In the genomic region with DNA sequence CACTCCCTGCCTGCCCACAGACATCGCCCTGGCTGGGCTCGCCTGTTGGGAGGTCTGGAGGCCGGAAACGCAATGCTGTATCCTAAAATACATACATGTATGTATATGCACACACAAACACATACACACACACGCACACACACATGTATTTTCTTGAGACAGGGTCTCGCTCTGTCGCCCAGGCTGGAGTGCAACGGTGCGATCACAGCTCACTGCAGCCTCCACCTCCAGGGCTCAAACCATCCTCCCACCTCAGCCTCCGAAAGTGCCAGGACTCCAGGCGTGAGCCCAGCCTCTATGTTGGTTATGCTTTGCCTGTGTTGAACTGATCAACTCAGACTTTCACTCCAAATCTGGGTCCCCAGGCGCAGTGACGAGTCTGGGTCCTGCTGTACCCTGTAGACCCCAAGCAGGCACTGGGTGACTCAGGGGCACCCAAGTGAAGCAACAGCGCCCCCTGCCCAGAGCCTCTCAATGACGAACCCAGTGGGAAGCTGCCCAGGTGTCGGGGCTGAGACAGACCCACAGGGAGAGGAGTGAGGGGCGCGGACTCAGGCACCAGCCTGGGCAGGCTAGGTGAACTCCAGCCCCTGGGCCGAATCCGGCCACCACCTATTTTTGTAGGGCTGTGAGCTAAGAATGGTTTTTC, we compare ENCODE assay signal across 16 cellular contexts. TPM values are rescaled to one million over a fixed set of nuclear protein-coding genes. Genes with fewer than 3 reads are reported as not detected.
DNase-seq lines count a peak whose midpoint lies in the region; ATAC-seq and TF ChIP-seq lines count a peak whose summit lies in the region.
"Had no signal": no experiment of that assay in that cellular context is flagged by ENCODE, and none has a peak within 500 bp of the region (broad histone marks: within the 10 kb centered on the region; RNA-seq: fewer than 3 reads in every experiment).

No MANE protein-coding gene starts in this region.

- ATAC-seq in HCT116 (peak; percentile 49; the same call in 1 of the 2 replicates), HG02678 (IDR thresholded peaks at IDR 0.05; ENCODE audit: unreplicated experiment) (no peak)
- ATAC-seq in stimulated activated memory B cell treated with anti-CD40 and anti-IgM and Interleukin-4, amounts not matched to agents 10 μg/mL and 1 μg/mL and 100 μg/mL, for 72 hours, result no peak
- ATAC-seq: gastrocnemius medialis had no signal

- H3K27ac Mint-ChIP-seq in activated CD4-positive, alpha-beta memory T cell treated with anti-CD3 and anti-CD28 coated beads for 36 hours, result no peak overlapping the region
- no peak overlapping the region for H3K27ac Mint-ChIP-seq in activated CD4-positive, alpha-beta memory T cell treated with anti-CD3 and anti-CD28 coated beads, Interleukin-2, amount 10 ng/mL, durations not matched to agents 7 days and 5 days
- H3K27ac Mint-ChIP-seq in neural progenitor cell, result no peak overlapping the region
- no peak overlapping the region for H3K27ac Mint-ChIP-seq in stimulated activated memory B cell treated with anti-CD40 and anti-IgM and Interleukin-4, amounts not matched to agents 10 μg/mL and 1 μg/mL and 100 μg/mL, for 72 hours
- H3K27ac Mint-ChIP-seq: activated naive CD4-positive, alpha-beta T cell treated with anti-CD3 and anti-CD28 coated beads, Interleukin-2, amount 50 U/mL, for 24 hours had no signal

- POLR2A ChIA-PET in activated CD4-positive, alpha-beta memory T cell treated with anti-CD3 and anti-CD28 coated beads for 36 hours (lab: Charles Lee), result no interaction called here
- POLR2A ChIA-PET in activated CD4-positive, alpha-beta memory T cell treated with anti-CD3 and anti-CD28 coated beads, Interleukin-2, amount 10 ng/mL, durations not matched to agents 7 days and 5 days (lab: Charles Lee), result no interaction called here
- POLR2A ChIA-PET in HCT116 (lab: Charles Lee), result no interaction called here

- no peaks in the 10 kb centered on the region for H4K20me1 ChIP-seq in HCT116 (ENCODE audit: insufficient read depth)
- H4K20me1 ChIP-seq in neural progenitor cell (ENCODE audit: low read depth), result peaks cover 5% of the 10 kb centered on the region

- no peak for TF ChIP-seq POLR2A in HCT116 (IDR thresholded peaks at IDR 0.05; ENCODE audit: borderline replicate concordance, extremely low read depth, insufficient read depth, insufficient read length)

- no peak overlapping the region for H3K4me2 ChIP-seq in HCT116 (ENCODE audit: low read length)
- no peak overlapping the region for H3K4me2 ChIP-seq in neural progenitor cell

- RAD21 ChIA-PET in HCT116 (lab: Charles Lee; ENCODE audit: low non-redundant PET in 1 of 2, low total read pairs in 2 of 2, uncharacterized antibody in 2 of 2, unreplicated experiment in 2 of 2), result no interaction called here

- H3K27ac ChIP-seq in HCT116 (ENCODE audit: low read depth, low read length) (no peak overlapping the region), neural progenitor cell (no peak overlapping the region)
- H3K27ac ChIP-seq: gastrocnemius medialis, skin epidermis had no signal

- CTCF ChIA-PET in activated CD4-positive, alpha-beta memory T cell treated with anti-CD3 and anti-CD28 coated beads for 36 hours (lab: Charles Lee), result interaction anchor here (0.7 to 1.5 kb wide), 2 partner anchors 12 to 29 kb away, joined by 3 to 6 read pairs; no protein-coding TSS in a partner anchor
- CTCF ChIA-PET in activated CD4-positive, alpha-beta memory T cell treated with anti-CD3 and anti-CD28 coated beads, Interleukin-2, amount 10 ng/mL, durations not matched to agents 7 days and 5 days (lab: Charles Lee), result interaction anchor here (0.7 kb wide), 1 partner anchor 13 kb away, joined by 4 read pairs; no protein-coding TSS in a partner anchor
- CTCF ChIA-PET in HCT116 (lab: Charles Lee), result no interaction called here

- H3K36me3 ChIP-seq in HCT116 (ENCODE audit: control insufficient read depth in 1 of 2, insufficient read depth in 2 of 2, low read length in 2 of 2) (peaks cover 0 to 2% of the 10 kb centered on the region in 2 experiments; a peak in 1 of 4 replicates), neural progenitor cell (no peaks in the 10 kb centered on the region)

- no TSS peak for BruUV-seq in HCT116 (replicated peaks; lab: Mats Ljungman, UMichigan)

- intact Hi-C loops in activated CD4-positive, alpha-beta memory T cell treated with anti-CD3 and anti-CD28 coated beads for 36 hours (cut with micrococcal nuclease), result no loop called here
- intact Hi-C loops in HCT116 (cut with micrococcal nuclease), result no loop called here

- H3K9ac ChIP-seq in HCT116 (ENCODE audit: low read length) (no peak overlapping the region), neural progenitor cell (no peak overlapping the region)

- H2AFZ ChIP-seq in HCT116 (ENCODE audit: low read depth, low read length, poor library complexity, severe bottlenecking) (no peak overlapping the region), neural progenitor cell (replicated peaks) (no peak overlapping the region)

- TF ChIP-seq CTCF in HCT116 (IDR thresholded peaks at IDR 0.05 in 2 of 3, conservative IDR thresholded peaks at IDR 0.05 in 1 of 3; ENCODE audit: borderline replicate concordance in 1 of 3, insufficient read depth in 1 of 3, low read depth in 2 of 3, low read length in 2 of 3) (peak; percentile 22 to 58 (median 46); a peak in 5 of 6 replicates), neural progenitor cell (IDR thresholded peaks at IDR 0.05) (peak; percentile 33)

- H3K4me1 ChIP-seq in HCT116 (ENCODE audit: control insufficient read depth in 1 of 2, insufficient read depth in 2 of 2, low read length in 2 of 2) (peaks cover 0 to 7% of the 10 kb centered on the region in 2 experiments; a peak in 1 of 4 replicates), neural progenitor cell (no peaks in the 10 kb centered on the region)

- no peak overlapping the region for H3K4me3 ChIP-seq in HCT116 (replicated peaks in 1 of 2; ENCODE audit: low read depth in 1 of 2, low read length in 2 of 2)
- no peak overlapping the region for H3K4me3 ChIP-seq in neural progenitor cell
- H3K4me3 ChIP-seq: gastrocnemius medialis, skin epidermis had no signal

- peak; percentile 26 for DNase-seq in activated CD4-positive, alpha-beta memory T cell treated with anti-CD3 and anti-CD28 coated beads for 36 hours
- no peak for DNase-seq in activated CD4-positive, alpha-beta memory T cell treated with anti-CD3 and anti-CD28 coated beads, Interleukin-2, amount 10 ng/mL, durations not matched to agents 7 days and 5 days
- DNase-seq in HCT116 (ENCODE audit: low read depth, low spot score), result no peak
- peak; percentile 22 for DNase-seq in UCSD-AML1 (lab: John Stamatoyannopoulos, UW; ENCODE audit: unreplicated experiment)
- DNase-seq in neural progenitor cell (ENCODE audit: low spot score), result peak; percentile 29
- DNase-seq in DMS153 treated with DMSO at 0.1 percent for 48 hours (lab: John Stamatoyannopoulos, UW; ENCODE audit: unreplicated experiment), result no peak
- DNase-seq: activated CD4-positive, CD25-positive, alpha-beta regulatory T cell treated with anti-CD3 and anti-CD28 coated beads, Interleukin-2, amount 50 U/mL, for 72 hours; cortex of kidney; gastrocnemius medialis; nephron progenitor cell; trophoblast cell had no signal

- no peaks in the 10 kb centered on the region for H3K9me2 ChIP-seq in HCT116 (ENCODE audit: insufficient read depth)

- TF ChIP-seq RAD21 in HCT116 (IDR thresholded peaks at IDR 0.05; ENCODE audit: low read depth), result peak; percentile 56

- no peaks in the 10 kb centered on the region for H3K4me1 Mint-ChIP-seq in activated CD4-positive, alpha-beta memory T cell treated with anti-CD3 and anti-CD28 coated beads for 36 hours (ENCODE audit: low read depth)
- no peaks in the 10 kb centered on the region for H3K4me1 Mint-ChIP-seq in activated CD4-positive, alpha-beta memory T cell treated with anti-CD3 and anti-CD28 coated beads, Interleukin-2, amount 10 ng/mL, durations not matched to agents 7 days and 5 days
- H3K4me1 Mint-ChIP-seq in neural progenitor cell, result no peaks in the 10 kb centered on the region
- H3K4me1 Mint-ChIP-seq in stimulated activated memory B cell treated with anti-CD40 and anti-IgM and Interleukin-4, amounts not matched to agents 10 μg/mL and 1 μg/mL and 100 μg/mL, for 72 hours, result peaks cover 4% of the 10 kb centered on the region
- H3K4me1 Mint-ChIP-seq: activated naive CD4-positive, alpha-beta T cell treated with anti-CD3 and anti-CD28 coated beads, Interleukin-2, amount 50 U/mL, for 24 hours; nephron progenitor cell had no signal

- no peaks in the 10 kb centered on the region for H3K79me2 ChIP-seq in HCT116 (ENCODE audit: insufficient read depth, low read length)
- no peaks in the 10 kb centered on the region for H3K79me2 ChIP-seq in neural progenitor cell (ENCODE audit: low read depth)

- H3K36me3 Mint-ChIP-seq in activated CD4-positive, alpha-beta memory T cell treated with anti-CD3 and anti-CD28 coated beads for 36 hours, result peaks cover 11% of the 10 kb centered on the region
- peaks cover 4% of the 10 kb centered on the region for H3K36me3 Mint-ChIP-seq in activated CD4-positive, alpha-beta memory T cell treated with anti-CD3 and anti-CD28 coated beads, Interleukin-2, amount 10 ng/mL, durations not matched to agents 7 days and 5 days (ENCODE audit: low read depth)
- H3K36me3 Mint-ChIP-seq in neural progenitor cell, result peaks cover 4% of the 10 kb centered on the region
- H3K36me3 Mint-ChIP-seq in stimulated activated memory B cell treated with anti-CD40 and anti-IgM and Interleukin-4, amounts not matched to agents 10 μg/mL and 1 μg/mL and 100 μg/mL, for 72 hours, result peaks cover 35% of the 10 kb centered on the region

- no peaks in the 10 kb centered on the region for H3F3A ChIP-seq in neural progenitor cell (ENCODE audit: low read depth)

- H3K9me3 Mint-ChIP-seq in activated CD4-positive, alpha-beta memory T cell treated with anti-CD3 and anti-CD28 coated beads for 36 hours, result no peaks in the 10 kb centered on the region
- no peaks in the 10 kb centered on the region for H3K9me3 Mint-ChIP-seq in activated CD4-positive, alpha-beta memory T cell treated with anti-CD3 and anti-CD28 coated beads, Interleukin-2, amount 10 ng/mL, durations not matched to agents 7 days and 5 days
- no peaks in the 10 kb centered on the region for H3K9me3 Mint-ChIP-seq in neural progenitor cell
- H3K9me3 Mint-ChIP-seq in stimulated activated memory B cell treated with anti-CD40 and anti-IgM and Interleukin-4, amounts not matched to agents 10 μg/mL and 1 μg/mL and 100 μg/mL, for 72 hours, result no peaks in the 10 kb centered on the region
- H3K9me3 Mint-ChIP-seq: activated naive CD4-positive, alpha-beta T cell treated with anti-CD3 and anti-CD28 coated beads, Interleukin-2, amount 50 U/mL, for 24 hours; nephron progenitor cell had no signal

- H3K27me3 Mint-ChIP-seq in activated CD4-positive, alpha-beta memory T cell treated with anti-CD3 and anti-CD28 coated beads for 36 hours, result no peaks in the 10 kb centered on the region
- no peaks in the 10 kb centered on the region for H3K27me3 Mint-ChIP-seq in activated CD4-positive, alpha-beta memory T cell treated with anti-CD3 and anti-CD28 coated beads, Interleukin-2, amount 10 ng/mL, durations not matched to agents 7 days and 5 days
- H3K27me3 Mint-ChIP-seq in neural progenitor cell (ENCODE audit: insufficient read depth, low read depth), result peaks cover 7% of the 10 kb centered on the region
- no peaks in the 10 kb centered on the region for H3K27me3 Mint-ChIP-seq in stimulated activated memory B cell treated with anti-CD40 and anti-IgM and Interleukin-4, amounts not matched to agents 10 μg/mL and 1 μg/mL and 100 μg/mL, for 72 hours
- H3K27me3 Mint-ChIP-seq: activated naive CD4-positive, alpha-beta T cell treated with anti-CD3 and anti-CD28 coated beads, Interleukin-2, amount 50 U/mL, for 24 hours had no signal

- H3K9me3 ChIP-seq in HCT116 (ENCODE audit: control insufficient read depth in 1 of 2, insufficient read depth in 1 of 2, low read depth in 1 of 2, low read length in 2 of 2) (no peaks in the 10 kb centered on the region), neural progenitor cell (ENCODE audit: low read depth) (no peaks in the 10 kb centered on the region)
- H3K9me3 ChIP-seq: gastrocnemius medialis had no signal

- H3K27me3 ChIP-seq in HCT116 (ENCODE audit: insufficient read depth, low read length) (no peaks in the 10 kb centered on the region), neural progenitor cell (no peaks in the 10 kb centered on the region)
- H3K27me3 ChIP-seq: gastrocnemius medialis had no signal

- H3K4me3 Mint-ChIP-seq in activated CD4-positive, alpha-beta memory T cell treated with anti-CD3 and anti-CD28 coated beads for 36 hours, result no peak overlapping the region
- H3K4me3 Mint-ChIP-seq in activated CD4-positive, alpha-beta memory T cell treated with anti-CD3 and anti-CD28 coated beads, Interleukin-2, amount 10 ng/mL, durations not matched to agents 7 days and 5 days, result no peak overlapping the region
- no peak overlapping the region for H3K4me3 Mint-ChIP-seq in neural progenitor cell
- no peak overlapping the region for H3K4me3 Mint-ChIP-seq in stimulated activated memory B cell treated with anti-CD40 and anti-IgM and Interleukin-4, amounts not matched to agents 10 μg/mL and 1 μg/mL and 100 μg/mL, for 72 hours
- H3K4me3 Mint-ChIP-seq: activated naive CD4-positive, alpha-beta T cell treated with anti-CD3 and anti-CD28 coated beads, Interleukin-2, amount 50 U/mL, for 24 hours; nephron progenitor cell had no signal

RNA-seq across cellular contexts. Expression of gene CACTIN, which starts 27.4 kb away (rescaled TPM):
- 10 to 100 TPM; 25.2 to 27.2 TPM for total RNA-seq in activated CD4-positive, alpha-beta memory T cell treated with anti-CD3 and anti-CD28 coated beads for 36 hours
- 10 to 100 TPM; 20.5 to 21.6 TPM for total RNA-seq in activated CD4-positive, alpha-beta memory T cell treated with anti-CD3 and anti-CD28 coated beads, Interleukin-2, amount 10 ng/mL, durations not matched to agents 7 days and 5 days
- total RNA-seq in HCT116 (2021; ENCODE audit: unreplicated experiment) (33.2 TPM), neural progenitor cell (ENCODE audit: low replicate concordance) (6.0 and 35.4 TPM in 2 replicates)
- polyA plus RNA-seq in HCT116 (2012), result 24.2 and 25.3 TPM in 2 replicates

RNA-seq across cellular contexts. Expression of gene PIP5K1C, which starts 46.3 kb away (rescaled TPM):
- 10 to 100 TPM; 14.7 to 15.7 TPM for total RNA-seq in activated CD4-positive, alpha-beta memory T cell treated with anti-CD3 and anti-CD28 coated beads for 36 hours
- 10 to 100 TPM; 18.3 to 19.6 TPM for total RNA-seq in activated CD4-positive, alpha-beta memory T cell treated with anti-CD3 and anti-CD28 coated beads, Interleukin-2, amount 10 ng/mL, durations not matched to agents 7 days and 5 days
- 26.9 TPM for total RNA-seq in HCT116 (2021; ENCODE audit: unreplicated experiment)
- polyA plus RNA-seq in HCT116 (2012), result 16.5 and 16.7 TPM in 2 replicates
- total RNA-seq in neural progenitor cell (ENCODE audit: low replicate concordance), result 8.6 and 26.6 TPM in 2 replicates

RNA-seq across cellular contexts. Expression of gene TBXA2R, which starts 47.3 kb away (rescaled TPM):
- total RNA-seq in activated CD4-positive, alpha-beta memory T cell treated with anti-CD3 and anti-CD28 coated beads for 36 hours, result under 1 TPM; 0.31 to 0.36 TPM
- total RNA-seq in activated CD4-positive, alpha-beta memory T cell treated with anti-CD3 and anti-CD28 coated beads, Interleukin-2, amount 10 ng/mL, durations not matched to agents 7 days and 5 days, result under 1 TPM; 0.20 to 0.23 TPM
- total RNA-seq in HCT116 (2021; ENCODE audit: unreplicated experiment) (2.3 TPM), neural progenitor cell (ENCODE audit: low replicate concordance) (0.09 TPM in 1 of 2 replicates, not detected in the other)
- polyA plus RNA-seq in HCT116 (2012), result 1.6 and 1.8 TPM in 2 replicates

RNA-seq across cellular contexts. Expression of gene TJP3, which starts 54.2 kb away (rescaled TPM):
- total RNA-seq in activated CD4-positive, alpha-beta memory T cell treated with anti-CD3 and anti-CD28 coated beads for 36 hours, result 1 to 10 TPM; 3.1 to 3.7 TPM
- 1 to 10 TPM; 1.4 to 1.7 TPM for total RNA-seq in activated CD4-positive, alpha-beta memory T cell treated with anti-CD3 and anti-CD28 coated beads, Interleukin-2, amount 10 ng/mL, durations not matched to agents 7 days and 5 days
- 69.6 TPM for total RNA-seq in HCT116 (2021; ENCODE audit: unreplicated experiment)
- 90.9 and 95.6 TPM in 2 replicates for polyA plus RNA-seq in HCT116 (2012)
- total RNA-seq in neural progenitor cell (ENCODE audit: low replicate concordance), result 14.7 and 32.5 TPM in 2 replicates
- total RNA-seq: LHCN-M2 had no signal

Comparison
In these comparisons a context has a peak if more than half of its experiments do, and no peak if none do; other contexts are left out.
1. DNase-seq: peak in activated CD4-positive, alpha-beta memory T cell treated with anti-CD3 and anti-CD28 coated beads for 36 hours (single experiment), UCSD-AML1 (single experiment) and neural progenitor cell (single experiment); none in activated CD4-positive, alpha-beta memory T cell treated with anti-CD3 and anti-CD28 coated beads, Interleukin-2, amount 10 ng/mL, durations not matched to agents 7 days and 5 days (single experiment), HCT116 (single experiment) and DMS153 treated with DMSO at 0.1 percent for 48 hours (single experiment).